ENCODE assay signal across 25 cellular contexts in the genomic region with DNA sequence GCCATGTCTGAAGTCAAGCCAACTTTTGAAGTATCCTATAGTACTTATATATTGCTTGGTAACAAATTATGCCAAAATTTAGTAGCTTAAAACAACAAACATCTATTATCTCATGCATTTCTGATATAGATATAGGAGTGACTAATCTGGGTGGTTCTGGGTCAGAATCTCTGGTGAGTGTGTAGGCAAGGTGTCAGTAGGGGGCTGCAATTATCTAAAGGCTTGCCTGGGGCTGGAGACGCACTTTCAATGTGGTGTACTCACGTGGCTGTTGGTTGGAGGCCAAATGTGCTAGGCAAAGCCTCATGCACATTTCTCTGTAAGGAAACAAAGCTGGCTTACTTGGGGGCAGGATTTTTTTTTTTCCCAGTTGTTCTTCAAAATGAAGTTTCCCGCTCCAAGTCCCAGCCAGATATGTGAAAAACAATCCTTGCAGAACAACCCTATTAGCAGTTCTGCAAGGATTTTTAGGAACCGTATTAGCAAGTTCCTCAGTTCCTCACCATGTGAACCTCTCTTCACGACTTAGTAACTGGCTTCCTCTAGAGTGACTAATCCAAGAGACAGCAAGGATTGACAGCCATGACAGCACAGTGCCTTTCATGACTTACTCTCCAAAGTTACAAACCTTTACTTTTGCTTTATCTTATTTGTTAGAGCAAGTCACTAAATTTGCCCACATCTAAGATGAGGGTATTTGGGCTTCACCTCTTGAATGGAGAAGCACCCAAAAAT. TPM values are rescaled to one million over a fixed set of nuclear protein-coding genes. Genes with fewer than 3 reads are reported as not detected.
DNase-seq lines count a peak whose midpoint lies in the region; ATAC-seq and TF ChIP-seq lines count a peak whose summit lies in the region.
"Had no signal": no experiment of that assay in that cellular context is flagged by ENCODE, and none has a peak within 500 bp of the region (broad histone marks: within the 10 kb centered on the region; RNA-seq: fewer than 3 reads in every experiment).

No MANE protein-coding gene starts in this region.

- in situ Hi-C loops in astrocyte of the cerebellum (cut with HindIII; ENCODE audit: low sequenced_read_pairs) = no loop called here

- no peak for ATAC-seq in effector memory CD8-positive, alpha-beta T cell (replicated peaks)
- ATAC-seq: HepG2, left ventricle myocardium superior, natural killer cell had no signal

- H3K9me3 ChIP-seq in MG63 = peaks cover 3% of the 10 kb centered on the region
- H3K9me3 ChIP-seq: ovary had no signal

- no peaks in the 10 kb centered on the region for H3K36me3 ChIP-seq in MG63
- H3K36me3 ChIP-seq: ovary had no signal

- no peak overlapping the region for H3K27ac Mint-ChIP-seq in effector memory CD8-positive, alpha-beta T cell
- H3K27ac Mint-ChIP-seq: activated naive CD4-positive, alpha-beta T cell treated with anti-CD3 and anti-CD28 coated beads, Interleukin-2, amount 50 U/mL, for 24 hours; CD4-positive, alpha-beta memory T cell; H9; natural killer cell had no signal

- H3K9me3 Mint-ChIP-seq in effector memory CD8-positive, alpha-beta T cell = no peaks in the 10 kb centered on the region
- H3K9me3 Mint-ChIP-seq: natural killer cell had no signal

- no peak for TF ChIP-seq CTCF in astrocyte of the cerebellum (IDR thresholded peaks at IDR 0.05; ENCODE audit: low read depth, low read length, missing control alignments)

- DNase-seq in DMS 273 (lab: John Stamatoyannopoulos, UW; ENCODE audit: unreplicated experiment) (peak; percentile 2), DMS 273 treated with DMSO at 0.1 percent for 48 hours (lab: John Stamatoyannopoulos, UW) (no peak), MG63 (peak; percentile 79), astrocyte of the cerebellum (ENCODE audit: low read depth) (peak; percentile 34), kidney tubule cell (ENCODE audit: low spot score) (peak; percentile 9), NCI-H446 treated with DMSO at 0.1 percent for 48 hours (lab: John Stamatoyannopoulos, UW) (no peak), T-helper 2 cell (no peak)
- DNase-seq in effector memory CD8-positive, alpha-beta T cell = no peak
- DNase-seq: activated CD4-positive, alpha-beta T cell treated with anti-CD3 and anti-CD28 coated beads, Interleukin-2, amount 50 U/mL, for 1 hour; activated CD8-positive, alpha-beta memory T cell treated with anti-CD3 and anti-CD28 coated beads, Interleukin-2, amount 50 U/mL, for 4 hours; CD4-positive, alpha-beta memory T cell; cerebellar nuclear complex; erythroblast; H9; hypothalamus; left ventricle myocardium superior; midbrain; natural killer cell; NCI-H524; ovary; retina; substantia nigra had no signal

- H3K4me1 Mint-ChIP-seq in effector memory CD8-positive, alpha-beta T cell (ENCODE audit: low read depth in 2 of 2) = no peaks in the 10 kb centered on the region
- H3K4me1 Mint-ChIP-seq: activated naive CD4-positive, alpha-beta T cell treated with anti-CD3 and anti-CD28 coated beads, Interleukin-2, amount 50 U/mL, for 24 hours; CD4-positive, alpha-beta memory T cell; natural killer cell had no signal

- no peaks in the 10 kb centered on the region for H3K36me3 Mint-ChIP-seq in effector memory CD8-positive, alpha-beta T cell (ENCODE audit: insufficient read depth)
- H3K36me3 Mint-ChIP-seq: activated naive CD4-positive, alpha-beta T cell treated with anti-CD3 and anti-CD28 coated beads, Interleukin-2, amount 50 U/mL, for 24 hours; CD4-positive, alpha-beta memory T cell; natural killer cell had no signal

- H3K4me3 Mint-ChIP-seq in effector memory CD8-positive, alpha-beta T cell = no peak overlapping the region
- H3K4me3 Mint-ChIP-seq: activated naive CD4-positive, alpha-beta T cell treated with anti-CD3 and anti-CD28 coated beads, Interleukin-2, amount 50 U/mL, for 24 hours; CD4-positive, alpha-beta memory T cell; H9; natural killer cell had no signal

- H3K4me3 ChIP-seq in MG63 (no peak overlapping the region), astrocyte of the cerebellum (ENCODE audit: low read depth, low read length) (no peak overlapping the region)
- H3K4me3 ChIP-seq: ovary, smooth muscle cell had no signal

- H3K27me3 ChIP-seq in MG63 = no peaks in the 10 kb centered on the region
- H3K27me3 ChIP-seq: ovary had no signal

- H3K27me3 Mint-ChIP-seq in effector memory CD8-positive, alpha-beta T cell = peaks cover 0 to 15% of the 10 kb centered on the region in 2 donors

RNA-seq across cellular contexts. Expression of gene GREM1, which starts 25.8 kb away (rescaled TPM):
- 27.3 and 30.7 TPM in 2 replicates for total RNA-seq in MG63 (2014; rRNA removed; shearing (Covaris generic); ENCODE audit: low replicate concordance)
- total RNA-seq: CD4-positive, alpha-beta memory T cell; natural killer cell had no signal

Comparison
In these comparisons a context has a peak if more than half of its experiments do, and no peak if none do; other contexts are left out.
1. DNase-seq: peak in DMS 273 (single experiment), MG63 (single experiment), astrocyte of the cerebellum (single experiment) and kidney tubule cell (single experiment); none in DMS 273 treated with DMSO at 0.1 percent for 48 hours (single experiment), effector memory CD8-positive, alpha-beta T cell (0 of 3), NCI-H446 treated with DMSO at 0.1 percent for 48 hours (single experiment) and T-helper 2 cell (0 of 5).